In the genomic region with DNA sequence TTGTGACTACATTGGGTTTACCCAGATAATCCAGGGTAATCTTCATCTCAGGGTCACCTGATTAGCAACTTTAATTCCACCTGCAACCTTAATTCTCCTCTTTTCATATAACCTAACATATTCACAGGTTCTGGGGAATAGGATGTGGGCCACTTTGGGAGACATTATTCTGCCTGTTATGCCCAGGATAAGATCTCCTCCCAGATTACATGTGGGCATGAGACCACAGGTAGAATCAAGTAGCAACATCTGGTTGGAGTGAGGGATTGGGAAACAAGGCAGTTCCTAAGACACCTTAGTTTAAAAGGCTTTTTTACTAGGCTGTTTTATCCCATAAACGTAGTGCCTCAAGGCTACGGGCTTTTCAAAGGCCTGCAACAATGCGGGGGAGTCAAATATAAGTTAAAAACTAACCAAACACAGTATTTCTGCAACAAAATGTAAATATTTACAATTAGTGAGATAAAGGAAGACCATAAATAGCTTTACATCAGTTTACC, we compare ENCODE assay signal across 8 cellular contexts.
DNase-seq lines count a peak whose midpoint lies in the region; ATAC-seq and TF ChIP-seq lines count a peak whose summit lies in the region.
"Had no signal": no experiment of that assay in that cellular context is flagged by ENCODE, and none has a peak within 500 bp of the region (broad histone marks: within the 10 kb centered on the region; RNA-seq: fewer than 3 reads in every experiment).

No MANE protein-coding gene starts in this region.

- BruUV-seq in Caco-2 (replicated peaks; lab: Mats Ljungman, UMichigan), result no TSS peak

- peaks cover 20% of the 10 kb centered on the region for H3K36me3 Mint-ChIP-seq in Caco-2 (ENCODE audit: insufficient read depth, unreplicated experiment)
- no peaks in the 10 kb centered on the region for H3K36me3 Mint-ChIP-seq in CD4-positive, alpha-beta memory T cell

- POLR2A ChIA-PET in Caco-2 (lab: Charles Lee), result no interaction called here
- POLR2A ChIA-PET in CD4-positive, alpha-beta memory T cell (lab: Charles Lee; ENCODE audit: partially characterized antibody), result no interaction called here

- no peaks in the 10 kb centered on the region for H3K9me3 Mint-ChIP-seq in Caco-2 (ENCODE audit: unreplicated experiment)
- H3K9me3 Mint-ChIP-seq in CD4-positive, alpha-beta memory T cell, result peaks cover 0 to 6% (median under 1%) of the 10 kb centered on the region in 8 donors

- peak overlapping the region; percentile 86 for H3K27ac ChIP-seq in VCaP
- no peak overlapping the region for H3K27ac ChIP-seq in CD4-positive, alpha-beta memory T cell (ENCODE audit: low read depth, low read length)

- no peaks in the 10 kb centered on the region for H3K27me3 ChIP-seq in Caco-2 (replicated peaks; ENCODE audit: control insufficient read depth, insufficient read depth, low read length)
- no peaks in the 10 kb centered on the region for H3K27me3 ChIP-seq in CD4-positive, alpha-beta memory T cell (ENCODE audit: insufficient read depth, low read length)

- no peak overlapping the region for H3K4me3 ChIP-seq in Caco-2 (ENCODE audit: low read depth, low read length)
- no peak overlapping the region for H3K4me3 ChIP-seq in CD4-positive, alpha-beta memory T cell (ENCODE audit: low read length in 2 of 2)
- H3K4me3 ChIP-seq: HAP-1 had no signal

- CTCF ChIA-PET in Caco-2 (lab: Charles Lee), result no interaction called here
- CTCF ChIA-PET in CD4-positive, alpha-beta memory T cell (lab: Charles Lee; ENCODE audit: partially characterized antibody), result no interaction called here

- peaks cover 12% of the 10 kb centered on the region; the same call in 1 of the 2 replicates for H3K9me3 ChIP-seq in Caco-2
- no peaks in the 10 kb centered on the region for H3K9me3 ChIP-seq in CD4-positive, alpha-beta memory T cell (ENCODE audit: control insufficient read depth in 1 of 2, low read length in 2 of 2)
- H3K9me3 ChIP-seq: HAP-1 had no signal

- peaks cover 1% of the 10 kb centered on the region for H3K36me3 ChIP-seq in Caco-2 (ENCODE audit: control insufficient read depth, insufficient read depth, low read length)
- no peaks in the 10 kb centered on the region for H3K36me3 ChIP-seq in CD4-positive, alpha-beta memory T cell (ENCODE audit: insufficient read depth, low read length)
- H3K36me3 ChIP-seq: HAP-1 had no signal

- H3K4me1 ChIP-seq in Caco-2, result peaks cover 45% of the 10 kb centered on the region
- no peaks in the 10 kb centered on the region for H3K4me1 ChIP-seq in CD4-positive, alpha-beta memory T cell (ENCODE audit: insufficient read depth, low read length)
- H3K4me1 ChIP-seq: HAP-1 had no signal

- intact Hi-C loops in Caco-2 (cut with micrococcal nuclease; ENCODE audit: unreplicated experiment) (loop anchor here (1.0 to 5.0 kb wide), 8 partner anchors 8 to 181 kb away; a partner anchor contains a TSS), left colon (cut with DNase I, micrococcal nuclease) (no loop called here)
- intact Hi-C loops in CD4-positive, alpha-beta memory T cell (cut with micrococcal nuclease), result no loop called here

- H3K4me1 Mint-ChIP-seq in Caco-2 (ENCODE audit: low read depth, unreplicated experiment), result peaks cover 21% of the 10 kb centered on the region
- H3K4me1 Mint-ChIP-seq in CD4-positive, alpha-beta memory T cell, result no peaks in the 10 kb centered on the region

- no peak overlapping the region for H3K4me3 Mint-ChIP-seq in Caco-2 (ENCODE audit: unreplicated experiment)
- no peak overlapping the region for H3K4me3 Mint-ChIP-seq in CD4-positive, alpha-beta memory T cell

- DNase-seq in Caco-2, result peak; percentile 90
- DNase-seq in left colon, result no peak
- no peak for DNase-seq in CD4-positive, alpha-beta memory T cell
- DNase-seq in SW480 (ENCODE audit: low spot score), result no peak
- DNase-seq: DMS79 had no signal

- no peak overlapping the region for H3K27ac Mint-ChIP-seq in Caco-2 (ENCODE audit: unreplicated experiment)
- no peak overlapping the region for H3K27ac Mint-ChIP-seq in CD4-positive, alpha-beta memory T cell

- no peak for TF ChIP-seq CTCF in Caco-2 (IDR thresholded peaks at IDR 0.05; ENCODE audit: insufficient read depth in 1 of 2, low read depth in 1 of 2, low read length in 1 of 2, severe bottlenecking in 1 of 2, unreplicated experiment in 1 of 2)
- TF ChIP-seq CTCF in VCaP (conservative IDR thresholded peaks at IDR 0.05), result no peak

- ATAC-seq in left colon (peak; percentile 46), GM18498 (IDR thresholded peaks at IDR 0.05; ENCODE audit: unreplicated experiment) (no peak)

- H3K27me3 Mint-ChIP-seq in Caco-2 (ENCODE audit: insufficient read depth, unreplicated experiment), result no peaks in the 10 kb centered on the region
- H3K27me3 Mint-ChIP-seq in CD4-positive, alpha-beta memory T cell, result no peaks in the 10 kb centered on the region

Comparison
In these comparisons a context has a peak if more than half of its experiments do, and no peak if none do; other contexts are left out.
1. DNase-seq: peak in Caco-2 (2 of 2); none in left colon (0 of 2), CD4-positive, alpha-beta memory T cell (0 of 5) and SW480 (single experiment).